Comparison of ENCODE assay signal across 5 cellular contexts in the genomic region with DNA sequence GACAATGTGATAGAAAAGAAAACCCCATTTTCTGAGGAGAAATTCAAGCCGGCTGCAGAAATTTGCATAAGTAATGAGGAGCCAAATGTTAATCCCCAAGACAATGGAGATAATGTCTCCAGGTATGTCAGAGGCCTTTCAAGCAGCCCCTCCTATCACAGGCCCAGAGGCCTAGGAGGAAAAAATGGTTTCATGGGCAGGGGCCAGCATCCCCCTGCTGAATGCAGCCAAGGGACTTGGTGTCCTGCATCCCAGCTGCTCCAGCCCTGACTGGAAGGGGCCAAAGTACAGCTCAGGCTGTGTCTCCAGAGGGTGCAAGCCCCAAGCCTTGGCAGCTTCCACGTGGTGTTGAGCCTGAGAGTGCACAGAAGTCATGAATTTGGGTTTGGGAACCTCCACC. TPM values are rescaled to one million over a fixed set of nuclear protein-coding genes. Genes with fewer than 3 reads are reported as not detected.
"Had no signal": no experiment of that assay in that cellular context is flagged by ENCODE, and none has a peak within 500 bp of the region (broad histone marks: within the 10 kb centered on the region; RNA-seq: fewer than 3 reads in every experiment).

No MANE protein-coding gene starts in this region.

RNA-seq across cellular contexts. Expression of gene B3GALT1, which starts 24.6 kb away (rescaled TPM):
- total RNA-seq: dermis blood vessel endothelial cell, dermis microvascular lymphatic vessel endothelial cell, endothelial cell of umbilical vein, esophagus mucosa, foreskin keratinocyte had no signal
- polyA plus RNA-seq: endothelial cell of umbilical vein, foreskin keratinocyte had no signal
